1 cellular context compared by ENCODE assay signal in the genomic region with DNA sequence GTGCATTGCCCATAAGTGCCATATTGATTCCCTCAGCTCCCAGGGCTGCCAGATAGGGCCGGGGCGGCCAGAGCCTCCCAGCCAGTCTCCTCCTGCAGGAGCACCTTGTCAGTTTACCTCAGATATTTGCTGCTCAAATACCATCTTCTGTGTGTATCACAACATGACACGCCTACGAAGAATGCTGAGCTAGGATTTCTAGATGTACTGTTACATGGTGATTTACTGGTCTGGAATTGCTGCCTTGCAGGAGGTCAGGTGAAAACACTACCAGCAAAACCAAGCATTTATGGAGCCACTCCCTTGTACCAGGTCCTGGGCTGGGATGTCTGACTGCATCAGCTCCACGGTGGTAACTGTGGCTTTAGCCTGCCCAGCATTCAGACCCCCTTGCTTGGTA.
TF ChIP-seq lines count a peak whose summit lies in the region.

No MANE protein-coding gene starts in this region.

TF ChIP-seq in A549, 52 proteins besides CTCF, POLR2A, EP300 and RAD21:
- TF ChIP-seq, protein P1, sequence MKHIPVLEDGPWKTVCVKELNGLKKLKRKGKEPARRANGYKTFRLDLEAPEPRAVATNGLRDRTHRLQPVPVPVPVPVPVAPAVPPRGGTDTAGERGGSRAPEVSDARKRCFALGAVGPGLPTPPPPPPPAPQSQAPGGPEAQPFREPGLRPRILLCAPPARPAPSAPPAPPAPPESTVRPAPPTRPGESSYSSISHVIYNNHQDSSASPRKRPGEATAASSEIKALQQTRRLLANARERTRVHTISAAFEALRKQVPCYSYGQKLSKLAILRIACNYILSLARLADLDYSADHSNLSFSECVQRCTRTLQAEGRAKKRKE (CRISPR knock-in tag; IDR thresholded peaks at IDR 0.05; ENCODE audit: low read depth): no peak
- TF ChIP-seq MAFK (IDR thresholded peaks at IDR 0.05; ENCODE audit: partially characterized antibody): peak; percentile 79
